ENCODE assay signal across 39 cellular contexts in genomic region chr6:120711255-120711654, GRCh38.
"Had no signal": no experiment of that assay in that cellular context is flagged by ENCODE, and none has a peak within 500 bp of the region (broad histone marks: within the 10 kb centered on the region; RNA-seq: fewer than 3 reads in every experiment).

No MANE protein-coding gene starts in this region.

- H3K36me3 Mint-ChIP-seq: activated naive CD4-positive, alpha-beta T cell treated with anti-CD3 and anti-CD28 coated beads, Interleukin-2, amount 10 ng/mL, durations not matched to agents 7 days and 5 days; activated naive CD4-positive, alpha-beta T cell treated with anti-CD3 and anti-CD28 coated beads, Interleukin-2, amount 50 U/mL, for 24 hours; activated naive CD4-positive, alpha-beta T cell treated with anti-CD3 and anti-CD28 coated beads, Interleukin-2, amount 50 U/mL, for 72 hours; activated naive CD8-positive, alpha-beta T cell; activated naive CD8-positive, alpha-beta T cell treated with anti-CD3 and anti-CD28 coated beads for 36 hours; activated naive CD8-positive, alpha-beta T cell treated with anti-CD3 and anti-CD28 coated beads, Interleukin-2, amount 10 ng/mL, durations not matched to agents 7 days and 5 days; brain had no signal

- H3K4me1 ChIP-seq: adrenal gland, ascending aorta, body of pancreas, breast epithelium had no signal

- H3K4me1 Mint-ChIP-seq: activated naive CD4-positive, alpha-beta T cell treated with anti-CD3 and anti-CD28 coated beads, Interleukin-2, amount 10 ng/mL, durations not matched to agents 7 days and 5 days; activated naive CD4-positive, alpha-beta T cell treated with anti-CD3 and anti-CD28 coated beads, Interleukin-2, amount 50 U/mL, for 24 hours; activated naive CD8-positive, alpha-beta T cell treated with anti-CD3 and anti-CD28 coated beads for 36 hours; activated naive CD8-positive, alpha-beta T cell treated with anti-CD3 and anti-CD28 coated beads, Interleukin-2, amount 10 ng/mL, durations not matched to agents 7 days and 5 days; activated naive CD8-positive, alpha-beta T cell treated with anti-CD3 and anti-CD28 coated beads, Interleukin-2, amount 50 U/mL, for 24 hours; activated T-helper 17 cell treated with anti-CD3 and anti-CD28 coated beads, Interleukin-2, amount 50 U/mL, for 72 hours; brain; central memory CD8-positive, alpha-beta T cell had no signal

- H3K27ac ChIP-seq: adrenal gland, ascending aorta, body of pancreas, brain microvascular endothelial cell, breast epithelium, cardiac muscle cell had no signal

- H3K4me3 ChIP-seq: adrenal gland, ascending aorta, body of pancreas, breast epithelium, cardiac muscle cell had no signal

- DNase-seq: activated effector memory CD4-positive, alpha-beta T cell treated with anti-CD3 and anti-CD28 coated beads, Interleukin-2, amount 50 U/mL, for 16 hours; activated effector memory CD4-positive, alpha-beta T cell treated with Interleukin-2 at 50 U/mL for 16 hours; activated gamma-delta T cell; activated gamma-delta T cell treated with Interleukin-2 at 50 U/mL for 16 hours; activated naive CD4-positive, alpha-beta T cell; activated naive CD4-positive, alpha-beta T cell treated with anti-CD3 and anti-CD28 coated beads for 36 hours; activated naive CD4-positive, alpha-beta T cell treated with anti-CD3 and anti-CD28 coated beads, Interleukin-2, amount 10 ng/mL, durations not matched to agents 7 days and 5 days; activated naive CD4-positive, alpha-beta T cell treated with anti-CD3 and anti-CD28 coated beads, Interleukin-2, amount 50 U/mL, for 16 hours; activated naive CD4-positive, alpha-beta T cell treated with Interleukin-2 at 50 U/mL for 16 hours; activated naive CD8-positive, alpha-beta T cell treated with anti-CD3 and anti-CD28 coated beads for 36 hours; activated naive CD8-positive, alpha-beta T cell treated with anti-CD3 and anti-CD28 coated beads, Interleukin-2, amount 10 ng/mL, durations not matched to agents 7 days and 5 days; activated naive CD8-positive, alpha-beta T cell treated with anti-CD3 and anti-CD28 coated beads, Interleukin-2, amount 50 U/mL, for 24 hours; activated T-cell treated with anti-CD3 and anti-CD28 coated beads, Interleukin-2, amount 50 U/mL, for 1 hour; activated T-cell treated with anti-CD3 and anti-CD28 coated beads, Interleukin-2, amount 50 U/mL, for 24 hours; activated T-cell treated with anti-CD3 and anti-CD28 coated beads, Interleukin-2, amount 50 U/mL, for 4 hours; activated T-cell treated with anti-CD3 and anti-CD28 coated beads, Interleukin-2, amount 50 U/mL, for 48 hours; activated T-cell treated with anti-CD3 and anti-CD28 coated beads, Interleukin-2, amount 50 U/mL, for 72 hours; adrenal gland; amniotic stem cell; amygdala; anterior cingulate cortex; aorta; body of pancreas; brain microvascular endothelial cell; caudate nucleus; central memory CD4-positive, alpha-beta T cell; cerebellar nuclear complex had no signal

- H3K27me3 ChIP-seq: adrenal gland, ascending aorta, body of pancreas, brain microvascular endothelial cell, breast epithelium, cardiac muscle cell had no signal

- H3K27me3 Mint-ChIP-seq: activated naive CD4-positive, alpha-beta T cell treated with anti-CD3 and anti-CD28 coated beads, Interleukin-2, amount 10 ng/mL, durations not matched to agents 7 days and 5 days; activated naive CD4-positive, alpha-beta T cell treated with anti-CD3 and anti-CD28 coated beads, Interleukin-2, amount 50 U/mL, for 24 hours; activated naive CD8-positive, alpha-beta T cell; activated naive CD8-positive, alpha-beta T cell treated with anti-CD3 and anti-CD28 coated beads for 36 hours; activated naive CD8-positive, alpha-beta T cell treated with anti-CD3 and anti-CD28 coated beads, Interleukin-2, amount 10 ng/mL, durations not matched to agents 7 days and 5 days; activated naive CD8-positive, alpha-beta T cell treated with anti-CD3 and anti-CD28 coated beads, Interleukin-2, amount 50 U/mL, for 24 hours; activated T-cell treated with anti-CD3 and anti-CD28 coated beads, Interleukin-2, amount 50 U/mL, for 24 hours; activated T-helper 17 cell treated with anti-CD3 and anti-CD28 coated beads, Interleukin-2, amount 50 U/mL, for 72 hours; central memory CD8-positive, alpha-beta T cell had no signal

- H3K36me3 ChIP-seq: adrenal gland, ascending aorta, brain microvascular endothelial cell, breast epithelium, cardiac muscle cell had no signal

- FAIRE-seq: astrocyte had no signal

- H3K4me3 Mint-ChIP-seq: activated naive CD4-positive, alpha-beta T cell treated with anti-CD3 and anti-CD28 coated beads for 36 hours; activated naive CD4-positive, alpha-beta T cell treated with anti-CD3 and anti-CD28 coated beads, Interleukin-2, amount 10 ng/mL, durations not matched to agents 7 days and 5 days; activated naive CD4-positive, alpha-beta T cell treated with anti-CD3 and anti-CD28 coated beads, Interleukin-2, amount 50 U/mL, for 24 hours; activated naive CD8-positive, alpha-beta T cell; activated naive CD8-positive, alpha-beta T cell treated with anti-CD3 and anti-CD28 coated beads for 36 hours; activated naive CD8-positive, alpha-beta T cell treated with anti-CD3 and anti-CD28 coated beads, Interleukin-2, amount 10 ng/mL, durations not matched to agents 7 days and 5 days; activated naive CD8-positive, alpha-beta T cell treated with anti-CD3 and anti-CD28 coated beads, Interleukin-2, amount 50 U/mL, for 24 hours; activated T-cell treated with anti-CD3 and anti-CD28 coated beads, Interleukin-2, amount 50 U/mL, for 24 hours; activated T-cell treated with anti-CD3 and anti-CD28 coated beads, Interleukin-2, amount 50 U/mL, for 4 hours; activated T-cell treated with anti-CD3 and anti-CD28 coated beads, Interleukin-2, amount 50 U/mL, for 72 hours; activated T-helper 1 cell treated with anti-CD3 and anti-CD28 coated beads, Interleukin-12 subunit alpha, Interleukin-12 subunit beta, Interleukin-2, Interleukin-4 antibody, amounts not matched to agents 30 ng/mL and 10 ng/mL and 1 ng/mL, durations not matched to agents 14 hours and 24 hours and 36 hours; activated T-helper 17 cell treated with anti-CD3 and anti-CD28 coated beads, Interleukin-2, amount 50 U/mL, for 72 hours; brain; central memory CD8-positive, alpha-beta T cell had no signal

- H3K27ac Mint-ChIP-seq: activated naive CD4-positive, alpha-beta T cell treated with anti-CD3 and anti-CD28 coated beads for 36 hours; activated naive CD4-positive, alpha-beta T cell treated with anti-CD3 and anti-CD28 coated beads, Interleukin-2, amount 10 ng/mL, durations not matched to agents 7 days and 5 days; activated naive CD4-positive, alpha-beta T cell treated with anti-CD3 and anti-CD28 coated beads, Interleukin-2, amount 50 U/mL, for 24 hours; activated naive CD4-positive, alpha-beta T cell treated with anti-CD3 and anti-CD28 coated beads, Interleukin-2, amount 50 U/mL, for 72 hours; activated naive CD8-positive, alpha-beta T cell; activated naive CD8-positive, alpha-beta T cell treated with anti-CD3 and anti-CD28 coated beads for 36 hours; activated naive CD8-positive, alpha-beta T cell treated with anti-CD3 and anti-CD28 coated beads, Interleukin-2, amount 10 ng/mL, durations not matched to agents 7 days and 5 days; activated naive CD8-positive, alpha-beta T cell treated with anti-CD3 and anti-CD28 coated beads, Interleukin-2, amount 50 U/mL, for 24 hours; activated T-cell treated with anti-CD3 and anti-CD28 coated beads, Interleukin-2, amount 50 U/mL, for 24 hours; activated T-cell treated with anti-CD3 and anti-CD28 coated beads, Interleukin-2, amount 50 U/mL, for 72 hours; activated T-helper 1 cell treated with anti-CD3 and anti-CD28 coated beads, Interleukin-12 subunit alpha, Interleukin-12 subunit beta, Interleukin-2, Interleukin-4 antibody, amounts not matched to agents 30 ng/mL and 10 ng/mL and 1 ng/mL, durations not matched to agents 14 hours and 24 hours and 36 hours; activated T-helper 17 cell treated with anti-CD3 and anti-CD28 coated beads, Interleukin-2, amount 50 U/mL, for 72 hours; activated T-helper 2 cell treated with anti-CD3 and anti-CD28 coated beads, Interferon-gamma antibody, Interleukin-2, Interleukin-4, amounts not matched to agents 10 μg/mL and 5 μg/mL and 100 μg/mL, durations not matched to agents 14 hours and 24 hours and 36 hours; brain had no signal

- H3K9me3 ChIP-seq: adrenal gland had no signal
